ENCODE assay signal across 17 cellular contexts in the genomic region with DNA sequence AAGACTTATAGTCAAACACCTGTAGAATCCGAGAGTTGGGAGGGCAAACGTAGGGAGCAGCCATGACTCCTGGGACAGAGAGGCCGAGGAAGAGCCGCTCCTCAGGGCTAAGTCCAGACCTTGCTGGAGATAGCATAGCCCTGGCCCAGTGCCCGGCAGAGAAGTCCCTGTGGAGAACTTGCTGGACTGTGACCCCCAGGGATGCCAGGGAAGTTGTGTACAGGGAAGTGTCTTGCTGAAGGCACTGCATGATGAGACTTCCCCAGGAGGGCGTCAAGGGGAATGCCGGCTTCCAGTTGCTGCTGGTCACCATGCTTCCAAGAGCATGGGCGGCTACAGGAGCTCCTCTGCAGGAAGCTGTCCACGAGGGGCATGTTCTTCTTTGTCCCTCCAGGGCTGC. TPM values are rescaled to one million over a fixed set of nuclear protein-coding genes. Genes with fewer than 3 reads are reported as not detected.
DNase-seq lines count a peak whose midpoint lies in the region; ATAC-seq and TF ChIP-seq lines count a peak whose summit lies in the region.
"Had no signal": no experiment of that assay in that cellular context is flagged by ENCODE, and none has a peak within 500 bp of the region (broad histone marks: within the 10 kb centered on the region; RNA-seq: fewer than 3 reads in every experiment).

No MANE protein-coding gene starts in this region.

- H3K4me1 ChIP-seq in duodenal mucosa (ENCODE audit: control insufficient read depth in 1 of 2, insufficient read depth in 2 of 2, low read length in 2 of 2) (peaks cover 38 to 46% of the 10 kb centered on the region in 2 donors), right lobe of liver (no peaks in the 10 kb centered on the region), sigmoid colon (peaks cover 0 to 28% (median 12%) of the 10 kb centered on the region in 4 donors)

- H3K4me3 ChIP-seq in duodenal mucosa (ENCODE audit: low read depth in 1 of 2, low read length in 2 of 2) (no peak overlapping the region), right lobe of liver (no peak overlapping the region), sigmoid colon (no peak overlapping the region)
- H3K4me3 ChIP-seq: BLaER1 treated with 17β-estradiol and CSF1 and Interleukin-3, amounts not matched to agents 10 nM and 100 nM; K562 had no signal

- H3K27me3 ChIP-seq in duodenal mucosa (ENCODE audit: control insufficient read depth in 1 of 2, insufficient read depth in 2 of 2, low read length in 2 of 2): no peaks in the 10 kb centered on the region
- no peaks in the 10 kb centered on the region for H3K27me3 ChIP-seq in right lobe of liver
- H3K27me3 ChIP-seq in sigmoid colon: no peaks in the 10 kb centered on the region
- H3K27me3 ChIP-seq: BLaER1 treated with 17β-estradiol and CSF1 and Interleukin-3, amounts not matched to agents 10 nM and 100 nM had no signal

- intact Hi-C loops in right lobe of liver (cut with DNase I) (no loop called here), sigmoid colon (cut with DNase I) (no loop called here)

- TF ChIP-seq CTCF in right lobe of liver (IDR thresholded peaks at IDR 0.05) (no peak), sigmoid colon (IDR thresholded peaks at IDR 0.05) (no peak)

- no peak for TF ChIP-seq EP300 in sigmoid colon (IDR thresholded peaks at IDR 0.05)

- DNase-seq in D341Med (ENCODE audit: low spot score) (peak; percentile 10), right lobe of liver (peak in 1 of 3 donors; percentile 62), sigmoid colon (peak; percentile 61), kidney glomerular epithelial cell (lab: John Stamatoyannopoulos, UW) (no peak), cerebellar cortex (ENCODE audit: low spot score) (no peak)
- no peak for DNase-seq in activated CD4-positive, CD25-positive, alpha-beta regulatory T cell treated with anti-CD3 and anti-CD28 coated beads, Interleukin-2, amount 50 U/mL, for 72 hours
- DNase-seq: DMS53, HCEC 1CT, NCI-H1694, NCI-H2107, NCI-H345, NCI-H69 had no signal

- no peak overlapping the region for H3K9ac ChIP-seq in duodenal mucosa (ENCODE audit: low read depth in 1 of 2, low read length in 2 of 2)
- H3K9ac ChIP-seq: BLaER1 treated with 17β-estradiol and CSF1 and Interleukin-3, amounts not matched to agents 10 nM and 100 nM had no signal

- H3K36me3 ChIP-seq in duodenal mucosa (ENCODE audit: control insufficient read depth in 1 of 2, insufficient read depth in 2 of 2, low read length in 2 of 2): peaks cover 5 to 10% of the 10 kb centered on the region in 2 donors
- H3K36me3 ChIP-seq in right lobe of liver: peaks cover 0 to 2% (median under 1%) of the 10 kb centered on the region in 4 donors
- peaks cover 0 to 4% (median under 1%) of the 10 kb centered on the region in 4 donors for H3K36me3 ChIP-seq in sigmoid colon

- WGBS in right lobe of liver (ENCODE audit: insufficient coverage, low coverage, low lambda C conversion rate, missing lambda C conversion rate): 75% methylated on average over 4 of the region's 9 CpGs
- 26 to 74% methylated on average over 9 of the region's 9 CpGs for WGBS in sigmoid colon, 2 donors

- H3K9me3 ChIP-seq in duodenal mucosa (ENCODE audit: control insufficient read depth in 1 of 2, low read length in 2 of 2) (no peaks in the 10 kb centered on the region), right lobe of liver (no peaks in the 10 kb centered on the region), sigmoid colon (no peaks in the 10 kb centered on the region)
- H3K9me3 ChIP-seq: BLaER1 treated with 17β-estradiol and CSF1 and Interleukin-3, amounts not matched to agents 10 nM and 100 nM had no signal

- TF ChIP-seq POLR2A in right lobe of liver (IDR thresholded peaks at IDR 0.05) (no peak), sigmoid colon (IDR thresholded peaks at IDR 0.05) (no peak)

- ATAC-seq in right lobe of liver: peak; percentile 37 to 56 (median 48)
- ATAC-seq in HG02642 (IDR thresholded peaks at IDR 0.05; ENCODE audit: poor library complexity, unreplicated experiment): no peak
- ATAC-seq: K562 had no signal

- H3K27ac ChIP-seq in duodenal mucosa (ENCODE audit: low read depth, low read length) (peak overlapping the region; percentile 59), right lobe of liver (no peak overlapping the region), sigmoid colon (no peak overlapping the region)
- H3K27ac ChIP-seq: BLaER1 treated with 17β-estradiol and CSF1 and Interleukin-3, amounts not matched to agents 10 nM and 100 nM had no signal

RNA-seq across cellular contexts. Expression of a gene that starts 8.6 kb away (rescaled TPM):
- total RNA-seq in right lobe of liver: 10 to 100 TPM; 10.4 to 61.4 (median 28.4) TPM
- not detected for total RNA-seq in sigmoid colon
- polyA plus RNA-seq in sigmoid colon: under 1 TPM in 2 of 3 donors, not detected in 1; 0.10 to 0.60 TPM
- total RNA-seq: A172, K562 had no signal
- polyA plus RNA-seq: K562 had no signal

RNA-seq across cellular contexts. Expression of a gene that starts 29.6 kb away (rescaled TPM):
- total RNA-seq in right lobe of liver (100 to 1,000 TPM; 178 to 367 (median 230) TPM), sigmoid colon (10 to 100 TPM; 29.3 to 53.5 (median 46.4) TPM)
- 100 to 1,000 TPM; 114 to 179 (median 132) TPM for polyA plus RNA-seq in sigmoid colon

Comparison
In these comparisons a context has a peak if more than half of its experiments do, and no peak if none do; other contexts are left out.
1. DNase-seq: peak in D341Med (single experiment) and sigmoid colon (single experiment); none in activated CD4-positive, CD25-positive, alpha-beta regulatory T cell treated with anti-CD3 and anti-CD28 coated beads, Interleukin-2, amount 50 U/mL, for 72 hours (single experiment), kidney glomerular epithelial cell (single experiment) and cerebellar cortex (single experiment).
2. RNA of a gene that starts 8.6 kb away (total RNA-seq): 10.4 to 61.4 TPM in right lobe of liver; not detected in sigmoid colon; every median in the first group is over 10 times any median in the second.